Comparison of ENCODE assay signal across 1 cellular context in genomic region chr1:205455581-205456382, GRCh38.
TF ChIP-seq lines count a peak whose summit lies in the region.

BLACAT1 (minus strand) TSS chr1:205456045.

TF ChIP-seq in HepG2, 621 proteins besides CTCF, POLR2A, EP300 and RAD21:
- TF ChIP-seq, protein P1, sequence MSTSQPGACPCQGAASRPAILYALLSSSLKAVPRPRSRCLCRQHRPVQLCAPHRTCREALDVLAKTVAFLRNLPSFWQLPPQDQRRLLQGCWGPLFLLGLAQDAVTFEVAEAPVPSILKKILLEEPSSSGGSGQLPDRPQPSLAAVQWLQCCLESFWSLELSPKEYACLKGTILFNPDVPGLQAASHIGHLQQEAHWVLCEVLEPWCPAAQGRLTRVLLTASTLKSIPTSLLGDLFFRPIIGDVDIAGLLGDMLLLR (CRISPR knock-in tag; IDR thresholded peaks at IDR 0.05), result no peak
- TF ChIP-seq SNAPC2 (CRISPR knock-in tag; IDR thresholded peaks at IDR 0.05) (no peak), EZH2 (conservative IDR thresholded peaks at IDR 0.05; ENCODE audit: low read depth, low read length) (peak; percentile 95)
